ENCODE assay signal across 19 cellular contexts in the genomic region with DNA sequence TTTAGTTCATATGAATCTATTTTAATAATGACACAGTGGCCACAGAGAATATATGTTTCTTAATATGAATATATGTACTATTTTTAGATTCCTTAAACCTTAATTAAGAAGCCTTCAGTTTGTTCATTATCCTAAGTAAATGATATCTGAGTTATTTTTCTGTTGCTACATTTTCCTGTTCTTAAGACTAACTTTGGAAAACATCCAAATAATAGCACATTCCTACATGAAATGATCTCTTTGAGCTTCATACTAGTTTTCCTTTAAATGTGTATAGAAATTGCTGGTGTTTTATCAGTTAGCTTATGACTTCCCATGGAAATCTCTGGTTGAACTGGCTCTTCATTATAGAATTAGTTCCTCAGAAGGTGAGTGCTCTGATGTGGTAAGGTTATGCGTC.
DNase-seq lines count a peak whose midpoint lies in the region; ATAC-seq and TF ChIP-seq lines count a peak whose summit lies in the region.
"Had no signal": no experiment of that assay in that cellular context is flagged by ENCODE, and none has a peak within 500 bp of the region (broad histone marks: within the 10 kb centered on the region; RNA-seq: fewer than 3 reads in every experiment).

No MANE protein-coding gene starts in this region.

- intact Hi-C loops in naive thymus-derived CD4-positive, alpha-beta T cell (cut with micrococcal nuclease) = no loop called here

- no peak overlapping the region for H3K9ac ChIP-seq in adipocyte (ENCODE audit: low read length)
- H3K9ac ChIP-seq: BLaER1 had no signal

- no peaks in the 10 kb centered on the region for H3K27me3 ChIP-seq in adipocyte (replicated peaks; ENCODE audit: control insufficient read depth, insufficient read depth, low read length)
- no peaks in the 10 kb centered on the region for H3K27me3 ChIP-seq in naive thymus-derived CD4-positive, alpha-beta T cell (ENCODE audit: control insufficient read depth in 2 of 2, insufficient read depth in 2 of 2, low read length in 2 of 2)
- H3K27me3 ChIP-seq: BLaER1 had no signal

- H3K36me3 Mint-ChIP-seq in nephron (ENCODE audit: low read depth) = peaks cover 27% of the 10 kb centered on the region
- peaks cover 3 to 42% (median 19%) of the 10 kb centered on the region in 5 donors for H3K36me3 Mint-ChIP-seq in naive thymus-derived CD4-positive, alpha-beta T cell

- POLR2A ChIA-PET in naive thymus-derived CD4-positive, alpha-beta T cell (lab: Charles Lee) = no interaction called here

- no peak for ATAC-seq in naive thymus-derived CD4-positive, alpha-beta T cell
- ATAC-seq: HCT116 had no signal

- CTCF ChIA-PET in naive thymus-derived CD4-positive, alpha-beta T cell (lab: Charles Lee) = no interaction called here

- no peaks in the 10 kb centered on the region for H3K9me3 ChIP-seq in adipocyte (ENCODE audit: control insufficient read depth, low read length)
- H3K9me3 ChIP-seq in naive thymus-derived CD4-positive, alpha-beta T cell (ENCODE audit: control insufficient read depth in 2 of 3, low read length in 3 of 3) = no peaks in the 10 kb centered on the region
- H3K9me3 ChIP-seq: BLaER1 had no signal

- peaks cover 33% of the 10 kb centered on the region for H3K4me1 Mint-ChIP-seq in nephron
- no peaks in the 10 kb centered on the region for H3K4me1 Mint-ChIP-seq in naive thymus-derived CD4-positive, alpha-beta T cell
- H3K4me1 Mint-ChIP-seq: CD14-positive monocyte; CD4-positive, alpha-beta memory T cell had no signal

- peak overlapping the region in 2 of 3 experiments; percentile 73 to 89 for H3K27ac Mint-ChIP-seq in nephron
- no peak overlapping the region for H3K27ac Mint-ChIP-seq in naive thymus-derived CD4-positive, alpha-beta T cell
- H3K27ac Mint-ChIP-seq: CD14-positive monocyte, HFFc6 had no signal

- peaks cover 62% of the 10 kb centered on the region for H3K4me1 ChIP-seq in adipocyte (ENCODE audit: control insufficient read depth, insufficient read depth, low read length)
- H3K4me1 ChIP-seq in naive thymus-derived CD4-positive, alpha-beta T cell (ENCODE audit: control insufficient read depth in 2 of 2, insufficient read depth in 2 of 2, low read length in 2 of 2) = no peaks in the 10 kb centered on the region
- H3K4me1 ChIP-seq: BLaER1 had no signal

- no peaks in the 10 kb centered on the region for H3K9me3 Mint-ChIP-seq in nephron
- peaks cover 0 to 2% (median 0%) of the 10 kb centered on the region in 11 donors for H3K9me3 Mint-ChIP-seq in naive thymus-derived CD4-positive, alpha-beta T cell
- H3K9me3 Mint-ChIP-seq: CD14-positive monocyte; CD4-positive, alpha-beta memory T cell; HFFc6 had no signal

- peak; percentile 15 for DNase-seq in adipocyte (ENCODE audit: low read depth)
- DNase-seq in fibroblast of pulmonary artery (ENCODE audit: low read depth) = peak; percentile 42
- DNase-seq in NK-92 treated with Interleukin-12 subunit alpha and Interleukin-12 subunit beta, amount 100 ng/mL, for 24 hours (lab: John Stamatoyannopoulos, UW) = no peak
- no peak for DNase-seq in putamen (ENCODE audit: low spot score)
- no peak for DNase-seq in naive thymus-derived CD4-positive, alpha-beta T cell
- no peak for DNase-seq in SHP77 treated with DMSO at 0.1 percent for 48 hours (lab: John Stamatoyannopoulos, UW)
- DNase-seq: 8988T; CD4-positive, alpha-beta memory T cell; DMS153; DMS79 treated with DMSO at 0.1 percent for 48 hours; GF-D8; GOT3; H7; HFFc6 had no signal

- H3K4me3 ChIP-seq in adipocyte (ENCODE audit: low read length) = no peak overlapping the region
- no peak overlapping the region for H3K4me3 ChIP-seq in fibroblast of pulmonary artery (replicated peaks; ENCODE audit: low read depth, low read length)
- no peak overlapping the region for H3K4me3 ChIP-seq in naive thymus-derived CD4-positive, alpha-beta T cell (ENCODE audit: low read length)
- H3K4me3 ChIP-seq: BLaER1 had no signal

- TF ChIP-seq CTCF in fibroblast of pulmonary artery (IDR thresholded peaks at IDR 0.05; ENCODE audit: low read length, missing control alignments) = no peak
- TF ChIP-seq CTCF in nephron (IDR thresholded peaks at IDR 0.05; ENCODE audit: unreplicated experiment in 3 of 3) = no peak

- H3K4me3 Mint-ChIP-seq in nephron = no peak overlapping the region
- H3K4me3 Mint-ChIP-seq in naive thymus-derived CD4-positive, alpha-beta T cell = no peak overlapping the region
- H3K4me3 Mint-ChIP-seq: CD14-positive monocyte; CD4-positive, alpha-beta memory T cell; HFFc6 had no signal

- H3K36me3 ChIP-seq in adipocyte (ENCODE audit: control insufficient read depth, insufficient read depth, low read length, severe bottlenecking) = peaks cover 21% of the 10 kb centered on the region
- peaks cover 0 to 39% (median 0%) of the 10 kb centered on the region in 3 experiments for H3K36me3 ChIP-seq in naive thymus-derived CD4-positive, alpha-beta T cell (ENCODE audit: control insufficient read depth in 2 of 3, insufficient read depth in 3 of 3, low read length in 3 of 3)

- H3K27ac ChIP-seq in naive thymus-derived CD4-positive, alpha-beta T cell (ENCODE audit: low read depth, low read length) = no peak overlapping the region
- H3K27ac ChIP-seq: BLaER1, HL-60 had no signal

- H3K27me3 Mint-ChIP-seq in nephron (ENCODE audit: low read depth) = no peaks in the 10 kb centered on the region
- H3K27me3 Mint-ChIP-seq in naive thymus-derived CD4-positive, alpha-beta T cell = no peaks in the 10 kb centered on the region
- H3K27me3 Mint-ChIP-seq: CD4-positive, alpha-beta memory T cell had no signal

Comparison
In these comparisons a context has a peak if more than half of its experiments do, and no peak if none do; other contexts are left out.
1. DNase-seq: peak in adipocyte (single experiment) and fibroblast of pulmonary artery (single experiment); none in NK-92 treated with Interleukin-12 subunit alpha and Interleukin-12 subunit beta, amount 100 ng/mL, for 24 hours (single experiment), putamen (single experiment), naive thymus-derived CD4-positive, alpha-beta T cell (0 of 9) and SHP77 treated with DMSO at 0.1 percent for 48 hours (single experiment).
2. H3K27ac Mint-ChIP-seq: peak in nephron (2 of 3); none in naive thymus-derived CD4-positive, alpha-beta T cell (0 of 9).